ENCODE assay signal across 8 cellular contexts in the genomic region with DNA sequence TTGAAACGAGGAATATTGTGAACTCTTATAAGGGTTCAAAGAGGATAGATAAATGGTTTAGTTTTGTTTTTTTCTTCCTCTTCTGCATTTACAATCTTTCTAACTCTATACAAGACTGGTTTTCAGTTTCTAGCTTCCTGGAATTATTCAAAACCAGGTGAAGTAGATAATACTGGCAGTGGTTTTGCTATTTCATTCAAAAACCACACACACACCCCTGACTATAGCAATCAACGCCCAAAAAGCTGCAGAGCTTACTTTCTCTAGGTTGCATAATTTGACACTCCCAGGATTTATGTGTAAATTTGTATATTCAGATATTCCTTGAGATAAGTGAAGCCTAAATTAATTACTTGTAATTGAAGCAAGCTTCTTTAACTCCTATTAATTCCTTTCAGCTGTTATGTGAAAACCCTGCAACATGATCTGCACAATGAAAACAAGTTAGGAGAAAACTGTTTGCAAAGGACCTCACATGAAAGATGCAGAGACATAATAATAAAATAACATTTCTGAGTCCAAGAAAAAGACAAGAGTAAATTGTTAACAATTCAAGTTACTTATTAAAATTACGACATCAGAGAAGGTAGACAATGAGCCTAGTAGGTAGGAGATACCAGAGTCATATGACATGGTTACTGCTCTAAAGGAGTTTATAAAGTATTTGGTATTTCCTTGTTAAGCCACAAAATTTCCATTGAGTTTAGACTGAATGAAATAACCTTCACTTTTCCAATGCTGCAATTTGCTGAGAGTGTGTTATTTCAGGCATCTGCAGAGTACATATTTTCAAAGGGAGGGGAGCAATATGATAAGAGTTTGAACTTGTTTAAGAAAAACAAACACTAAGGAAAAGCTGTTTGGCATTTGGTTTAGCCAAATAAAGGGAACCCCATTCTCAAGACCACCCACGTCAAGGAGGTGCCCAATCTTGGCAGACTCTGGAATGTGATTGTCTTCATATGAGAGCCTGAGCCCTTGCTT. TPM values are rescaled to one million over a fixed set of nuclear protein-coding genes. Genes with fewer than 3 reads are reported as not detected.
DNase-seq lines count a peak whose midpoint lies in the region; ATAC-seq, FAIRE-seq and TF ChIP-seq lines count a peak whose summit lies in the region.

No MANE protein-coding gene starts in this region.

- peak; percentile 79 to 84; a peak in 4 of 5 replicates for TF ChIP-seq EP300 in A549 (IDR thresholded peaks at IDR 0.05)
- TF ChIP-seq EP300 in ovary (IDR thresholded peaks at IDR 0.05) = no peak

- H3K79me2 ChIP-seq in endothelial cell of umbilical vein (ENCODE audit: control insufficient read depth, insufficient read depth, low read length) = peaks cover 31% of the 10 kb centered on the region

- no peaks in the 10 kb centered on the region for H3K9me1 ChIP-seq in endothelial cell of umbilical vein (replicated peaks; ENCODE audit: control insufficient read depth, extremely low read depth, insufficient read depth, low read length)

- no peak overlapping the region for H2AFZ ChIP-seq in endothelial cell of umbilical vein (ENCODE audit: low read depth, low read length)

- peak overlapping the region; percentile 92 for H3K4me3 ChIP-seq in A549
- H3K4me3 ChIP-seq in SK-N-MC = peak overlapping the region; percentile 91
- H3K4me3 ChIP-seq in endothelial cell of umbilical vein (replicated peaks in 1 of 3; ENCODE audit: insufficient read depth in 1 of 3, low read depth in 1 of 3, low read length in 3 of 3) = peak overlapping the region in 1 of 3 experiments; percentile 98
- H3K4me3 ChIP-seq in ovary = peak overlapping the region; percentile 100

- no peaks in the 10 kb centered on the region for H3K9me3 ChIP-seq in A549
- no peaks in the 10 kb centered on the region for H3K9me3 ChIP-seq in SK-N-MC (ENCODE audit: low read depth, low read length)
- H3K9me3 ChIP-seq in endothelial cell of umbilical vein (replicated peaks; ENCODE audit: control insufficient read depth, insufficient read depth, low read length) = no peaks in the 10 kb centered on the region
- no peaks in the 10 kb centered on the region for H3K9me3 ChIP-seq in ovary

- WGBS in A549 (ENCODE audit: missing lambda C conversion rate) = under 1% methylated on average over 4 of the region's 4 CpGs
- 3 to 5% (median 4%) methylated on average over 4 of the region's 4 CpGs for WGBS in ovary, 3 donors

- peak overlapping the region; percentile 98 for H3K9ac ChIP-seq in SK-N-MC (ENCODE audit: insufficient read length)
- peak overlapping the region; percentile 97 for H3K9ac ChIP-seq in endothelial cell of umbilical vein (replicated peaks; ENCODE audit: extremely low read depth, insufficient read depth, low read length)

- FAIRE-seq in A549 (lab: Jason Lieb, UNC) (no peak), endothelial cell of umbilical vein (lab: Jason Lieb, UNC) (no peak)

- peak overlapping the region; percentile 84 for H3K4me2 ChIP-seq in A549
- peak overlapping the region; percentile 71 for H3K4me2 ChIP-seq in endothelial cell of umbilical vein (ENCODE audit: insufficient read depth, low read length)

- TF ChIP-seq CTCF in A549 (IDR thresholded peaks at IDR 0.05) (no peak), endothelial cell of umbilical vein (IDR thresholded peaks at IDR 0.05; ENCODE audit: extremely low read depth in 1 of 2, insufficient read depth in 1 of 2, low read depth in 1 of 2, low read length in 2 of 2) (no peak), ovary (IDR thresholded peaks at IDR 0.05) (no peak)

- H4K20me1 ChIP-seq in endothelial cell of umbilical vein (replicated peaks; ENCODE audit: control insufficient read depth, extremely low read depth, insufficient read depth, low read length) = peaks cover 9% of the 10 kb centered on the region

- H3K4me1 ChIP-seq in A549 (peaks cover 51% of the 10 kb centered on the region), endothelial cell of umbilical vein (ENCODE audit: control insufficient read depth, extremely low read depth, insufficient read depth, low read length) (peaks cover 21% of the 10 kb centered on the region), ovary (ENCODE audit: insufficient read depth) (peaks cover 8% of the 10 kb centered on the region)

- TF ChIP-seq POLR2A in A549 (IDR thresholded peaks at IDR 0.05; ENCODE audit: low read length) (no peak), endothelial cell of umbilical vein (IDR thresholded peaks at IDR 0.05; ENCODE audit: low read depth, low read length) (no peak), ovary (IDR thresholded peaks at IDR 0.05) (no peak)

- CTCF ChIA-PET in A549 (lab: Yijun Ruan, JAX) (interaction anchor here (0.6 to 12.5 kb wide), 12 partner anchors 8 to 490 kb away, joined by 3 to 123 read pairs (median 4); no protein-coding TSS in a partner anchor), endothelial cell of umbilical vein (lab: Charles Lee) (interaction anchor here (1.1 to 4.8 kb wide), 6 partner anchors 15 to 152 kb away, joined by 6 to 136 read pairs (median 28); no protein-coding TSS in a partner anchor)

- H3K27ac ChIP-seq in A549 (peak overlapping the region; percentile 99 to 100), SK-N-MC (peak overlapping the region; percentile 98), endothelial cell of umbilical vein (ENCODE audit: insufficient read depth, low read depth, low read length) (peak overlapping the region; percentile 94), ovary (peak overlapping the region in 1 of 2 donors; percentile 100)

- intact Hi-C loops in endothelial cell of umbilical vein (cut with micrococcal nuclease) = loop anchor here (1.0 to 5.0 kb wide), 4 partner anchors 7 to 353 kb away; a partner anchor contains a TSS
- intact Hi-C loops in ovary (cut with DNase I) = loop anchor here in 2 of 4 donors (10.0 kb wide), 3 partner anchors 69 to 1131 kb away; no protein-coding TSS in a partner anchor

- dilution Hi-C loops in endothelial cell of umbilical vein (cut with MboI; ENCODE audit: extremely low pct_ligation_motif_present, low sequenced_read_pairs) = no loop called here

- DNase-seq in A549 (ENCODE audit: low read depth in 1 of 2, low spot score in 1 of 2) (peak in 1 of 2 experiments; percentile 90), SK-N-MC (ENCODE audit: low read depth, low spot score) (peak; percentile 64), endothelial cell of umbilical vein (ENCODE audit: low read depth, low spot score) (peak; percentile 43), ovary (no peak), islet precursor cell (no peak), ureter (ENCODE audit: low spot score) (no peak)

- BruUV-seq in endothelial cell of umbilical vein (replicated peaks; lab: Mats Ljungman, UMichigan) = no TSS peak

- peak; percentile 1 to 5; a peak in 3 of 6 replicates for ATAC-seq in A549
- ATAC-seq in GM21737 (IDR thresholded peaks at IDR 0.05; ENCODE audit: unreplicated experiment) = peak; percentile 10
- no peak for ATAC-seq in HG03521 (IDR thresholded peaks at IDR 0.05; ENCODE audit: unreplicated experiment)

- no peak for TF ChIP-seq RAD21 in A549 (conservative IDR thresholded peaks at IDR 0.05 in 1 of 2, IDR thresholded peaks at IDR 0.05 in 1 of 2)

- H3K36me3 ChIP-seq in SK-N-MC (ENCODE audit: insufficient read depth, low read length) (0 out of 2 replicates have a peak, but pooled peaks cover 4% of the 10 kb centered on the region), endothelial cell of umbilical vein (ENCODE audit: control insufficient read depth in 2 of 2, extremely low read depth in 1 of 2, insufficient read depth in 2 of 2, low read length in 2 of 2) (no peaks in the 10 kb centered on the region), ovary (no peaks in the 10 kb centered on the region)

- POLR2A ChIA-PET in A549 (lab: Yijun Ruan, JAX) = interaction anchor here (1.0 to 2.9 kb wide), 6 partner anchors 8 to 102 kb away, joined by 3 to 48 read pairs (median 12); partner anchors contain the start of gene HNRNPA3
- POLR2A ChIA-PET in endothelial cell of umbilical vein (lab: Charles Lee) = interaction anchor here (2.9 kb wide), 1 partner anchor 11 kb away, joined by 12 read pairs; no protein-coding TSS in a partner anchor

- H3K27me3 ChIP-seq in endothelial cell of umbilical vein (ENCODE audit: control insufficient read depth in 2 of 2, insufficient read depth in 2 of 2, low read length in 2 of 2) = no peaks in the 10 kb centered on the region
- H3K27me3 ChIP-seq in ovary = no peaks in the 10 kb centered on the region

RNA-seq across cellular contexts. Expression of gene NFE2L2, which starts 1.6 kb away (rescaled TPM):
- polyA plus RNA-seq in A549 (2011; rRNA removed) (146 and 162 TPM in 2 replicates), A549 (2017; fragmentation: RNase III; extraction: RNeasy Plus Mini Kit Qiagen cat#74134 plus additional on column Dnase treatment) (61.0 to 65.8 TPM (median 62.0 TPM) in 3 replicates), endothelial cell of umbilical vein (57.1 and 63.1 TPM in 2 replicates), ovary (100 to 1,000 TPM; 128 to 131 TPM)
- polyA plus RNA-seq in A549 (2012; cell fraction: cytosol; rRNA removed) = 39.8 and 49.5 TPM in 2 replicates
- 31.1 and 38.8 TPM in 2 replicates for polyA plus RNA-seq in A549 (2012; cell fraction: nucleus; rRNA removed)
- polyA minus RNA-seq in A549 (2011; rRNA and poly(A)+ RNA removed) = 168 and 177 TPM in 2 replicates
- total RNA-seq in endothelial cell of umbilical vein (59.5 and 66.2 TPM in 2 replicates), ovary (100 to 1,000 TPM; 120 to 198 (median 157) TPM), ureter (190 TPM)
- 67.6 and 71.3 TPM in 2 replicates for polyA plus RNA-seq in endothelial cell of umbilical vein (2011; cell fraction: cytosol; rRNA removed)
- polyA plus RNA-seq in endothelial cell of umbilical vein (2011; cell fraction: nucleus; rRNA removed) = 89.9 and 99.1 TPM in 2 replicates
- 63.3 and 69.1 TPM in 2 replicates for polyA plus RNA-seq in endothelial cell of umbilical vein (2012)
- polyA minus RNA-seq in endothelial cell of umbilical vein = 92.6 and 103 TPM in 2 replicates
- 74.1 TPM for polyA minus RNA-seq in endothelial cell of umbilical vein (2011; cell fraction: cytosol; rRNA and poly(A)+ RNA removed)
- polyA minus RNA-seq in endothelial cell of umbilical vein (2011; cell fraction: nucleus; rRNA and poly(A)+ RNA removed) = 76.5 and 104 TPM in 2 replicates

RNA-seq across cellular contexts. Expression of gene HNRNPA3, which starts 53.5 kb away (rescaled TPM):
- polyA plus RNA-seq in A549 (2011; rRNA removed) (250 and 357 TPM in 2 replicates), A549 (2017; fragmentation: RNase III; extraction: RNeasy Plus Mini Kit Qiagen cat#74134 plus additional on column Dnase treatment) (714 to 805 TPM (median 755 TPM) in 3 replicates), endothelial cell of umbilical vein (28.0 and 57.5 TPM in 2 replicates), ovary (100 to 1,000 TPM; 175 to 273 TPM)
- polyA plus RNA-seq in A549 (2012; cell fraction: cytosol; rRNA removed) = 101 and 131 TPM in 2 replicates
- polyA plus RNA-seq in A549 (2012; cell fraction: nucleus; rRNA removed) = 27.7 and 52.1 TPM in 2 replicates
- polyA minus RNA-seq in A549 (2011; rRNA and poly(A)+ RNA removed) = 32.7 and 35.5 TPM in 2 replicates
- total RNA-seq in endothelial cell of umbilical vein (316 and 322 TPM in 2 replicates), ovary (100 to 1,000 TPM in 5 of 7 donors, 10 to 100 TPM in 2; 71.0 to 240 (median 216) TPM), ureter (251 TPM)
- polyA plus RNA-seq in endothelial cell of umbilical vein (2011; cell fraction: cytosol; rRNA removed) = 143 and 159 TPM in 2 replicates
- 136 and 204 TPM in 2 replicates for polyA plus RNA-seq in endothelial cell of umbilical vein (2011; cell fraction: nucleus; rRNA removed)
- 422 and 615 TPM in 2 replicates for polyA plus RNA-seq in endothelial cell of umbilical vein (2012)
- 35.6 and 37.0 TPM in 2 replicates for polyA minus RNA-seq in endothelial cell of umbilical vein
- polyA minus RNA-seq in endothelial cell of umbilical vein (2011; cell fraction: cytosol; rRNA and poly(A)+ RNA removed) = 18.1 TPM
- 70.6 and 119 TPM in 2 replicates for polyA minus RNA-seq in endothelial cell of umbilical vein (2011; cell fraction: nucleus; rRNA and poly(A)+ RNA removed)

Comparison
In these comparisons a context has a peak if more than half of its experiments do, and no peak if none do; other contexts are left out.
1. DNase-seq: peak in SK-N-MC (single experiment) and endothelial cell of umbilical vein (single experiment); none in ovary (0 of 5), islet precursor cell (single experiment) and ureter (single experiment).